In genomic region chr13:29516880-29517279, GRCh38 we compare ENCODE assay signal across 22 cellular contexts.
"Had no signal": no experiment of that assay in that cellular context is flagged by ENCODE, and none has a peak within 500 bp of the region (broad histone marks: within the 10 kb centered on the region; RNA-seq: fewer than 3 reads in every experiment).

No MANE protein-coding gene starts in this region.

- H3K4me3 ChIP-seq: lung, mucosa of descending colon, psoas muscle, transverse colon had no signal

- H3K27me3 Mint-ChIP-seq: effector memory CD8-positive, alpha-beta T cell; memory B cell; naive B cell; stimulated activated naive B cell treated with anti-CD40 and anti-IgM and Interleukin-4, amounts not matched to agents 10 μg/mL and 1 μg/mL and 100 μg/mL, for 72 hours; stimulated activated naive CD8-positive, alpha-beta T cell treated with anti-CD3 and anti-CD28 coated beads, Interleukin-15, Interleukin-2, amounts not matched to agents 100 ng/mL and 50 ng/mL, for 24 hours had no signal

- DNase-seq: cerebellar nuclear complex; cortex of kidney; effector memory CD8-positive, alpha-beta T cell; left ventricle myocardium superior; mucosa of descending colon; naive B cell; nephron progenitor cell; nucleus accumbens; psoas muscle; right cardiac atrium; small intestine; stimulated activated CD4-positive, alpha-beta T cell treated with anti-CD3 and anti-CD28 coated beads, Interleukin-15, amount 100 ng/mL, for 24 hours; stimulated activated CD4-positive, alpha-beta T cell treated with anti-CD3 and anti-CD28 coated beads, Interleukin-2, amount 100 ng/mL, for 48 hours; stimulated activated naive B cell treated with anti-CD40 and anti-IgM and Interleukin-4, amounts not matched to agents 10 μg/mL and 1 μg/mL and 100 μg/mL, for 72 hours; transverse colon had no signal

- H3K27me3 ChIP-seq: transverse colon had no signal

- H3K4me1 Mint-ChIP-seq: memory B cell; naive B cell; stimulated activated naive B cell treated with anti-CD40 and anti-IgM and Interleukin-4, amounts not matched to agents 10 μg/mL and 1 μg/mL and 100 μg/mL, for 72 hours had no signal

- H3K4me1 ChIP-seq: psoas muscle, transverse colon had no signal

- H3K4me3 Mint-ChIP-seq: effector memory CD8-positive, alpha-beta T cell; memory B cell; mesothelial cell of epicardium; naive B cell; nephron progenitor cell; stimulated activated naive B cell treated with anti-CD40 and anti-IgM and Interleukin-4, amounts not matched to agents 10 μg/mL and 1 μg/mL and 100 μg/mL, for 72 hours; stimulated activated naive CD8-positive, alpha-beta T cell treated with anti-CD3 and anti-CD28 coated beads, Interleukin-15, Interleukin-2, amounts not matched to agents 100 ng/mL and 50 ng/mL, for 24 hours had no signal

- H3K27ac Mint-ChIP-seq: effector memory CD8-positive, alpha-beta T cell; memory B cell; mesothelial cell of epicardium; nephron progenitor cell; stimulated activated naive B cell treated with anti-CD40 and anti-IgM and Interleukin-4, amounts not matched to agents 10 μg/mL and 1 μg/mL and 100 μg/mL, for 72 hours; stimulated activated naive CD8-positive, alpha-beta T cell treated with anti-CD3 and anti-CD28 coated beads, Interleukin-15, Interleukin-2, amounts not matched to agents 100 ng/mL and 50 ng/mL, for 24 hours had no signal

- ATAC-seq: effector memory CD8-positive, alpha-beta T cell; left ventricle myocardium superior; mucosa of descending colon; psoas muscle; right cardiac atrium; stimulated activated naive B cell treated with anti-CD40 and anti-IgM and Interleukin-4, amounts not matched to agents 10 μg/mL and 1 μg/mL and 100 μg/mL, for 72 hours had no signal

- H3K9me3 Mint-ChIP-seq: effector memory CD8-positive, alpha-beta T cell; memory B cell; mesothelial cell of epicardium; naive B cell; nephron progenitor cell; stimulated activated naive B cell treated with anti-CD40 and anti-IgM and Interleukin-4, amounts not matched to agents 10 μg/mL and 1 μg/mL and 100 μg/mL, for 72 hours; stimulated activated naive CD8-positive, alpha-beta T cell treated with anti-CD3 and anti-CD28 coated beads, Interleukin-15, Interleukin-2, amounts not matched to agents 100 ng/mL and 50 ng/mL, for 24 hours had no signal

- H3K27ac ChIP-seq: psoas muscle, transverse colon had no signal

- H3K9me3 ChIP-seq: mucosa of descending colon, psoas muscle, transverse colon had no signal

- FAIRE-seq: endometrium, frontal cortex, keratinocyte, small intestine had no signal
